Comparison of ENCODE assay signal across 13 cellular contexts in the genomic region with DNA sequence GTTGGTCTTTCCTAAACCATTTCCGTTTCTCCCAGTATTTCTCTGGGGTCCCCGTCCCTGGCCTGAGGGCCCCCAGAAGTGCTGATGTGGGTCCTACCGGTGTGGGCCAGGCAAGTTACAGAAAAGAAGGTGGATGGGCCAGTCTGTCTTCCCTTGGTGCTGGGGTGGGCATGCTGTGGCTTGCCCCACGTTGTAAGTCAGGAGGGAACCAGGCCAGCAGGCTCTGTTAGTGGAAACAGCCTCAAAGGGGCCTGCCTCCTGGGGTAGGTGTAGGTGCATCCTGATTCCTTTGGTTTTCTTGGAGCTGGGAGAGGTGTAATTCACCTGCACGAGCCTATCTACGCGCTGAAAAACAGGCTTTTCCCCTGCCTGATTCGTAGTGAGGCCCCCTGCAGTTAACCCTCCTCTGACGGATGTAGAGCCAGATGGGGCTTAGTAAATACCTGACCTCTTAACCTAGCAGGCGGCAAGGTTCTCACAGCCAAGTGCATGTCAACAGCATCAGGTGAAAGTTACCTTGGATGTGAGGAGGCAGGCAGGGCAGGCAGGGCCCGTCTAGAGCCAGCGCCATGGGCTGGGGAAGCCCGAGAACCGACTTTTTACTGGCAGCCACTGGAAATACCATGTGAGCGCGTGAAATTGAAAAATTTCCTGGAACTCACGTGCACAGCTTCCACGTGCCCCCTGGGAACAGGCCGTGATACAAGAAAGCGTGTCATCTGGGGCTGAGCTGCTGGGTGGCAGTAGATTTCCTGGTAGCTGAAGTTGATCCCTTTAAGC. TPM values are rescaled to one million over a fixed set of nuclear protein-coding genes. Genes with fewer than 3 reads are reported as not detected.
DNase-seq lines count a peak whose midpoint lies in the region; ATAC-seq, FAIRE-seq and TF ChIP-seq lines count a peak whose summit lies in the region.
"Not testable (repeated sequence)": the region's sequence is repeated elsewhere in the genome, so short reads cannot be mapped to it uniquely, and the experiment has no call there.
"Had no signal": no experiment of that assay in that cellular context is flagged by ENCODE, and none has a peak within 500 bp of the region (broad histone marks: within the 10 kb centered on the region; RNA-seq: fewer than 3 reads in every experiment).

No MANE protein-coding gene starts in this region.

- WGBS in pancreas, 2 donors, result 47 to 60% methylated on average over 2 to 5 of the region's 20 CpGs

- intact Hi-C loops in pancreas (cut with DNase I), result not testable (repeated sequence)

- POLR2A ChIA-PET in T-cell (lab: Charles Lee), result not testable (repeated sequence)

- H3K27ac Mint-ChIP-seq in T-cell, result peak overlapping the region in 1 of 2 donors; percentile 91
- H3K27ac Mint-ChIP-seq in effector memory CD8-positive, alpha-beta T cell, result peak overlapping the region in 1 of 2 donors; percentile 65

- CTCF ChIA-PET in T-cell (lab: Charles Lee), result not testable (repeated sequence)

- ATAC-seq in DND-41 (ENCODE audit: insufficient read depth, low read depth), result peak; percentile 43; the same call in 2 of the 3 replicates
- peak; percentile 11 for ATAC-seq in GM19372 (IDR thresholded peaks at IDR 0.05; ENCODE audit: low read depth, unreplicated experiment)
- ATAC-seq in GM21576 (IDR thresholded peaks at IDR 0.05; ENCODE audit: unreplicated experiment), result peak; percentile 8
- peak; percentile 18 for ATAC-seq in HG02885 (IDR thresholded peaks at IDR 0.05; ENCODE audit: poor library complexity, unreplicated experiment)
- ATAC-seq in HG03378 (IDR thresholded peaks at IDR 0.05; ENCODE audit: unreplicated experiment), result peak; percentile 1
- ATAC-seq in T-cell (replicated peaks in 1 of 4), result peak; percentile 8 to 55 (median 26)
- peak; percentile 7 for ATAC-seq in effector memory CD8-positive, alpha-beta T cell (replicated peaks)
- ATAC-seq in pancreas, result peak in 3 of 4 donors; percentile 22 to 77 (median 70)

- not testable (repeated sequence) for H3K4me1 Mint-ChIP-seq in T-cell; effector memory CD8-positive, alpha-beta T cell (ENCODE audit: low read depth in 2 of 2)

- peaks cover 11% of the 10 kb centered on the region for H3K4me1 ChIP-seq in DND-41 (ENCODE audit: insufficient read depth, low read length)
- H3K4me1 ChIP-seq in pancreas, result not testable (repeated sequence)

- not testable (repeated sequence) for H3K27me3 Mint-ChIP-seq in T-cell; effector memory CD8-positive, alpha-beta T cell

- TF ChIP-seq CTCF in DND-41 (IDR thresholded peaks at IDR 0.05; ENCODE audit: borderline replicate concordance, extremely low read depth, low read length, poor library complexity, severe bottlenecking); pancreas (IDR thresholded peaks at IDR 0.05): not testable (repeated sequence)

- not testable (repeated sequence) for H3K36me3 ChIP-seq in DND-41 (ENCODE audit: insufficient read depth, low read length); pancreas

- peak overlapping the region; percentile 52; the same call in 1 of the 2 replicates for H3K4me2 ChIP-seq in DND-41 (ENCODE audit: insufficient read depth, low read length)

- peak; percentile 33 for DNase-seq in DND-41
- not testable (repeated sequence) for DNase-seq in T-cell; effector memory CD8-positive, alpha-beta T cell; pancreas

- H3K27me3 ChIP-seq in DND-41 (ENCODE audit: insufficient read depth, low read length, poor library complexity); pancreas: not testable (repeated sequence)

- not testable (repeated sequence) for H3K9me3 ChIP-seq in DND-41 (ENCODE audit: insufficient read depth, low read length, severe bottlenecking); pancreas

- not testable (repeated sequence) for H3K36me3 Mint-ChIP-seq in T-cell; effector memory CD8-positive, alpha-beta T cell (ENCODE audit: insufficient read depth)

- H3K79me2 ChIP-seq in DND-41 (ENCODE audit: insufficient read depth, low read length), result not testable (repeated sequence)

- H3K4me3 ChIP-seq in DND-41 (ENCODE audit: low read depth in 1 of 2, low read length in 2 of 2), result 0 out of 4 replicates have a peak overlapping the region, but pooled peaks of 1 of the 2 experiments have one; percentile 38
- H3K4me3 ChIP-seq in pancreas, result not testable (repeated sequence)

- peak overlapping the region; percentile 76 for H3K27ac ChIP-seq in DND-41 (ENCODE audit: low read length)
- H3K27ac ChIP-seq in pancreas, result not testable (repeated sequence)

- not testable (repeated sequence) for H2AFZ ChIP-seq in DND-41 (ENCODE audit: low read depth, low read length)

- not testable (repeated sequence) for H3K9me3 Mint-ChIP-seq in T-cell; effector memory CD8-positive, alpha-beta T cell

- not testable (repeated sequence) for FAIRE-seq in pancreas (lab: Jason Lieb, UNC)

- H3K9ac ChIP-seq in DND-41 (ENCODE audit: low read depth, low read length), result peak overlapping the region; percentile 46

- H3K4me3 Mint-ChIP-seq in T-cell, result peak overlapping the region in 1 of 3 donors; percentile 58
- H3K4me3 Mint-ChIP-seq in effector memory CD8-positive, alpha-beta T cell, result not testable (repeated sequence)

- H4K20me1 ChIP-seq in DND-41 (ENCODE audit: insufficient read depth, low read length), result not testable (repeated sequence)

RNA-seq across cellular contexts. Expression of gene UPK3B, which starts 24.3 kb away (rescaled TPM):
- total RNA-seq in T-cell (10 to 100 TPM in 1 of 5 donors, 1 to 10 TPM in 4; 4.6 to 10.6 (median 6.1) TPM), pancreas (1 to 10 TPM in 2 of 6 donors, under 1 TPM in 4; 0.41 to 2.3 (median 0.89) TPM)
- polyA plus RNA-seq in pancreas, result 1 to 10 TPM; 2.9 to 3.2 TPM
- total RNA-seq: A673, HT1080 had no signal
- polyA plus RNA-seq: CD14-positive monocyte had no signal

RNA-seq across cellular contexts. Expression of gene DTX2, which starts 24.5 kb away (rescaled TPM):
- total RNA-seq in T-cell (10 to 100 TPM; 29.0 to 56.6 (median 42.3) TPM), pancreas (10 to 100 TPM; 11.5 to 33.6 (median 14.8) TPM)
- polyA plus RNA-seq in pancreas, result 10 to 100 TPM; 25.4 to 52.4 TPM

RNA-seq across cellular contexts. Expression of gene SPDYE16, which starts 57.1 kb away (rescaled TPM):
- under 1 TPM; 0.33 to 0.96 (median 0.73) TPM for total RNA-seq in T-cell
- total RNA-seq in pancreas, result under 1 TPM in 5 of 6 donors, not detected in 1; 0.09 to 0.67 (median 0.37) TPM
- polyA plus RNA-seq in pancreas, result under 1 TPM; 0.19 to 0.61 TPM
- total RNA-seq: cardiac septum, HT1080, omental fat pad had no signal
- polyA plus RNA-seq: CD14-positive monocyte had no signal

Comparison
In these comparisons a context has a peak if more than half of its experiments do, and no peak if none do; other contexts are left out.
1. ATAC-seq: peak in every context shown above with its lines; median percentile 70 in pancreas; 43 in DND-41; 26 in T-cell; 18 in HG02885; 11 in GM19372; 8 in GM21576; 7 in effector memory CD8-positive, alpha-beta T cell; 1 in HG03378.